9 cellular contexts compared by ENCODE assay signal in the genomic region with DNA sequence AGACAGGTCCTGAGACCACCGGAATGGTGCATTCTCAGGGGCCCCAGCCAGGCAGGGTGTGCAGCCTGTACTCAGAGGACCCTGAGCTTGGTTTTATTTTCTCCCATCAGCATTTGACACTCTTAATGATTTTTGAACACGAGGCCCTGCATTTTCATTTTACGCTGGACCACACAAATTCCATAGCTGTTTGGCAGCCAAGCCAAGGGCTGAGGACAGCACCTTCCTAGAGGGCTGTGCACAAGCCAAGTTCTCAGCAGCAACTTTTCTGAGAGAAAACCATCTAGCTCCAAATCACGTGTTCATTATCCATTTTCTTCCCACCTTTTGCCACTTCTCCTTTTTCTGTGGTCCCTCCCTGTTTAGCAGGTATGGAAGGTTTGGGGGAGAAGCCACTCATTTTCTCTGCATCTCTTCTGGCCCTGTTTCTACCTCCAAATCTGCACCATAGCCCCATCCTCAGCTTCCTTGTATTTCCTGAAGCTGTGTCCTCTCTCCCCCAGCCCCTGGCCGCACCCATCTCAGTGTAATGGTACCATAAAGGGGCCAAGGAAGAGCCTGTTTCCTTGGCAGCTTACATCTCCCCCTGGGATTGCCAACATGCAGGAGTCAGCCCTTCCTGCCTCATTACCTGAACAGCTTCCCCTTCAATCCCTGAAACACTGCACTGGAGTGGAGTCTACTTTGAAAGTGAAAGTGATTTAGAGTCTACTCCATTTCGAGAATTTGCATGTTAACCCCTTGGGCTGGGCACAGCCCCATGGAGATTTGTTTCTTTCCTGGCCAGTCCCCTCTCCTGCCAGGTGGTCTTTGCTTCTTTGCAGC.
DNase-seq lines count a peak whose midpoint lies in the region; ATAC-seq lines count a peak whose summit lies in the region.
"Had no signal": no experiment of that assay in that cellular context is flagged by ENCODE, and none has a peak within 500 bp of the region (broad histone marks: within the 10 kb centered on the region; RNA-seq: fewer than 3 reads in every experiment).

No MANE protein-coding gene starts in this region.

- no peak for ATAC-seq in activated CD8-positive, alpha-beta memory T cell treated with anti-CD3 and anti-CD28 coated beads, Interleukin-2, amount 10 ng/mL, durations not matched to agents 7 days and 5 days
- ATAC-seq in HG03432 (IDR thresholded peaks at IDR 0.05; ENCODE audit: unreplicated experiment), result peak; percentile 69
- ATAC-seq in stimulated activated effector memory CD8-positive, alpha-beta T cell treated with anti-CD3 and anti-CD28 coated beads, Interleukin-12 subunit alpha, Interleukin-12 subunit beta, amount 100 ng/mL, for 72 hours, result no peak

- CTCF ChIA-PET in activated CD8-positive, alpha-beta memory T cell treated with anti-CD3 and anti-CD28 coated beads, Interleukin-2, amount 10 ng/mL, durations not matched to agents 7 days and 5 days (lab: Charles Lee), result no interaction called here

- no peaks in the 10 kb centered on the region for H3K9me3 Mint-ChIP-seq in activated CD8-positive, alpha-beta memory T cell treated with anti-CD3 and anti-CD28 coated beads, Interleukin-2, amount 10 ng/mL, durations not matched to agents 7 days and 5 days (ENCODE audit: low read depth)
- no peaks in the 10 kb centered on the region for H3K9me3 Mint-ChIP-seq in dendritic cell treated with granulocyte-macrophage colony-stimulating factor and Interleukin-4, amounts not matched to agents 40 ng/mL and 50 ng/mL, for 4 days
- no peaks in the 10 kb centered on the region for H3K9me3 Mint-ChIP-seq in stimulated activated effector memory CD8-positive, alpha-beta T cell treated with anti-CD3 and anti-CD28 coated beads, Interleukin-12 subunit alpha, Interleukin-12 subunit beta, amount 100 ng/mL, for 72 hours

- intact Hi-C loops in dendritic cell treated with granulocyte-macrophage colony-stimulating factor and Interleukin-4, amounts not matched to agents 40 ng/mL and 50 ng/mL, for 4 days (cut with micrococcal nuclease), result no loop called here

- H3K27me3 Mint-ChIP-seq in activated CD8-positive, alpha-beta memory T cell treated with anti-CD3 and anti-CD28 coated beads, Interleukin-2, amount 10 ng/mL, durations not matched to agents 7 days and 5 days, result peaks cover 11% of the 10 kb centered on the region
- H3K27me3 Mint-ChIP-seq in dendritic cell treated with granulocyte-macrophage colony-stimulating factor and Interleukin-4, amounts not matched to agents 40 ng/mL and 50 ng/mL, for 4 days, result peaks cover 32% of the 10 kb centered on the region

- H3K4me3 Mint-ChIP-seq in activated CD8-positive, alpha-beta memory T cell treated with anti-CD3 and anti-CD28 coated beads, Interleukin-2, amount 10 ng/mL, durations not matched to agents 7 days and 5 days, result no peak overlapping the region
- H3K4me3 Mint-ChIP-seq in dendritic cell treated with granulocyte-macrophage colony-stimulating factor and Interleukin-4, amounts not matched to agents 40 ng/mL and 50 ng/mL, for 4 days, result peak overlapping the region; percentile 1
- H3K4me3 Mint-ChIP-seq in stimulated activated effector memory CD8-positive, alpha-beta T cell treated with anti-CD3 and anti-CD28 coated beads, Interleukin-12 subunit alpha, Interleukin-12 subunit beta, amount 100 ng/mL, for 72 hours, result peak overlapping the region; percentile 31

- peaks cover 1% of the 10 kb centered on the region for H3K36me3 Mint-ChIP-seq in activated CD8-positive, alpha-beta memory T cell treated with anti-CD3 and anti-CD28 coated beads, Interleukin-2, amount 10 ng/mL, durations not matched to agents 7 days and 5 days
- no peaks in the 10 kb centered on the region for H3K36me3 Mint-ChIP-seq in dendritic cell treated with granulocyte-macrophage colony-stimulating factor and Interleukin-4, amounts not matched to agents 40 ng/mL and 50 ng/mL, for 4 days (ENCODE audit: low read depth)
- peaks cover 98% of the 10 kb centered on the region for H3K36me3 Mint-ChIP-seq in stimulated activated effector memory CD8-positive, alpha-beta T cell treated with anti-CD3 and anti-CD28 coated beads, Interleukin-12 subunit alpha, Interleukin-12 subunit beta, amount 100 ng/mL, for 72 hours

- no peak overlapping the region for H3K27ac Mint-ChIP-seq in activated CD8-positive, alpha-beta memory T cell treated with anti-CD3 and anti-CD28 coated beads, Interleukin-2, amount 10 ng/mL, durations not matched to agents 7 days and 5 days
- H3K27ac Mint-ChIP-seq in dendritic cell treated with granulocyte-macrophage colony-stimulating factor and Interleukin-4, amounts not matched to agents 40 ng/mL and 50 ng/mL, for 4 days, result no peak overlapping the region
- peak overlapping the region; percentile 79 for H3K27ac Mint-ChIP-seq in stimulated activated effector memory CD8-positive, alpha-beta T cell treated with anti-CD3 and anti-CD28 coated beads, Interleukin-12 subunit alpha, Interleukin-12 subunit beta, amount 100 ng/mL, for 72 hours

- peaks cover 22% of the 10 kb centered on the region for H3K4me1 Mint-ChIP-seq in activated CD8-positive, alpha-beta memory T cell treated with anti-CD3 and anti-CD28 coated beads, Interleukin-2, amount 10 ng/mL, durations not matched to agents 7 days and 5 days
- peaks cover 45% of the 10 kb centered on the region for H3K4me1 Mint-ChIP-seq in dendritic cell treated with granulocyte-macrophage colony-stimulating factor and Interleukin-4, amounts not matched to agents 40 ng/mL and 50 ng/mL, for 4 days (ENCODE audit: low read depth)
- H3K4me1 Mint-ChIP-seq in stimulated activated effector memory CD8-positive, alpha-beta T cell treated with anti-CD3 and anti-CD28 coated beads, Interleukin-12 subunit alpha, Interleukin-12 subunit beta, amount 100 ng/mL, for 72 hours, result peaks cover 90% of the 10 kb centered on the region

- DNase-seq in activated CD8-positive, alpha-beta memory T cell treated with anti-CD3 and anti-CD28 coated beads, Interleukin-2, amount 10 ng/mL, durations not matched to agents 7 days and 5 days, result peak; percentile 38
- no peak for DNase-seq in activated CD8-positive, alpha-beta memory T cell treated with anti-CD3 and anti-CD28 coated beads, Interleukin-2, amount 50 U/mL, for 4 hours
- no peak for DNase-seq in stimulated activated effector memory CD8-positive, alpha-beta T cell treated with anti-CD3 and anti-CD28 coated beads, Interleukin-12 subunit alpha, Interleukin-12 subunit beta, amount 100 ng/mL, for 72 hours (ENCODE audit: low spot score in 2 of 2)
- DNase-seq in GOT3 (lab: John Stamatoyannopoulos, UW) (no peak), DMS 273 (lab: John Stamatoyannopoulos, UW; ENCODE audit: unreplicated experiment) (no peak), NCI-H2171 (lab: John Stamatoyannopoulos, UW) (no peak)
- DNase-seq: tibial artery had no signal
